Comparison of ENCODE assay signal across 18 cellular contexts in genomic region chr1:27100797-27101491, GRCh38. TPM values are rescaled to one million over a fixed set of nuclear protein-coding genes. Genes with fewer than 3 reads are reported as not detected.
DNase-seq lines count a peak whose midpoint lies in the region; ATAC-seq and TF ChIP-seq lines count a peak whose summit lies in the region.
"Had no signal": no experiment of that assay in that cellular context is flagged by ENCODE, and none has a peak within 500 bp of the region (broad histone marks: within the 10 kb centered on the region; RNA-seq: fewer than 3 reads in every experiment).

No MANE protein-coding gene starts in this region.

- CTCF ChIA-PET in WTC11 (lab: Charles Lee): interaction anchor here (0.7 to 12.6 kb wide), 19 partner anchors 8 to 294 kb away, joined by 3 to 636 read pairs (median 6); partner anchors contain the start of gene TRNP1

- no peaks in the 10 kb centered on the region for H3K79me2 ChIP-seq in GM23248 (ENCODE audit: insufficient read depth)
- H3K79me2 ChIP-seq in hepatocyte: no peaks in the 10 kb centered on the region

- peaks cover 4% of the 10 kb centered on the region; the same call in 1 of the 2 replicates for H3K36me3 Mint-ChIP-seq in WTC11
- peaks cover 32% of the 10 kb centered on the region for H3K36me3 Mint-ChIP-seq in stimulated activated effector memory CD8-positive, alpha-beta T cell treated with anti-CD3 and anti-CD28 coated beads, Interleukin-12 subunit alpha, Interleukin-12 subunit beta, amount 100 ng/mL, for 72 hours

- peak overlapping the region; percentile 95 for H3K27ac ChIP-seq in GM23248
- H3K27ac ChIP-seq in hepatocyte: peak overlapping the region; percentile 95
- H3K27ac ChIP-seq: KMS-11 had no signal

- 91% methylated on average over 17 to 19 of the region's 19 CpGs for WGBS in GM23248 (ENCODE audit: low coverage in 1 of 2, low lambda C conversion rate in 2 of 2, missing lambda C conversion rate in 2 of 2), 2 experiments
- WGBS in hepatocyte (ENCODE audit: low lambda C conversion rate, missing lambda C conversion rate): 94% methylated on average over 19 of the region's 19 CpGs

- TF ChIP-seq CTCF in WTC11 (IDR thresholded peaks at IDR 0.05) (no peak), hepatocyte (IDR thresholded peaks at IDR 0.05; ENCODE audit: poor library complexity) (no peak)

- H3F3A ChIP-seq in GM23248 (ENCODE audit: insufficient read depth): peaks cover 28% of the 10 kb centered on the region

- POLR2A ChIA-PET in WTC11 (lab: Charles Lee): interaction anchor here (0.5 kb wide), 1 partner anchor 394 kb away, joined by 3 read pairs; no protein-coding TSS in a partner anchor

- H3K27me3 ChIP-seq in GM23248 (replicated peaks; ENCODE audit: insufficient read depth) (no peaks in the 10 kb centered on the region), hepatocyte (no peaks in the 10 kb centered on the region)
- H3K27me3 ChIP-seq: SJCRH30 had no signal

- peaks cover 29% of the 10 kb centered on the region for H3K4me1 Mint-ChIP-seq in WTC11
- H3K4me1 Mint-ChIP-seq in stimulated activated effector memory CD8-positive, alpha-beta T cell treated with anti-CD3 and anti-CD28 coated beads, Interleukin-12 subunit alpha, Interleukin-12 subunit beta, amount 100 ng/mL, for 72 hours: peaks cover 35% of the 10 kb centered on the region

- no peaks in the 10 kb centered on the region for H3K36me3 ChIP-seq in GM23248 (ENCODE audit: low read depth)
- H3K36me3 ChIP-seq in hepatocyte (replicated peaks; ENCODE audit: insufficient read depth, low read depth): no peaks in the 10 kb centered on the region
- H3K36me3 ChIP-seq: SJCRH30 had no signal

- DNase-seq in GM23248 (no peak), WTC11 (ENCODE audit: low spot score) (no peak), hepatocyte (ENCODE audit: low spot score) (no peak), SHP77 treated with DMSO at 0.1 percent for 48 hours (lab: John Stamatoyannopoulos, UW) (no peak), D341Med (ENCODE audit: low spot score) (no peak), Kasumi-1 (lab: John Stamatoyannopoulos, UW) (no peak)
- no peak for DNase-seq in stimulated activated effector memory CD8-positive, alpha-beta T cell treated with anti-CD3 and anti-CD28 coated beads, Interleukin-12 subunit alpha, Interleukin-12 subunit beta, amount 100 ng/mL, for 72 hours (ENCODE audit: low spot score in 2 of 2)
- DNase-seq: activated CD4-positive, alpha-beta T cell treated with anti-CD3 and anti-CD28 coated beads for 36 hours; C1 segment of cervical spinal cord; endodermal cell; NCI-H1417 treated with DMSO at 0.1 percent for 48 hours; occipital lobe; SJCRH30; small intestine had no signal

- no peaks in the 10 kb centered on the region; the same call in 1 of the 2 replicates for H3K27me3 Mint-ChIP-seq in WTC11 (ENCODE audit: low read depth)
- H3K27me3 Mint-ChIP-seq: activated CD4-positive, alpha-beta T cell treated with anti-CD3 and anti-CD28 coated beads for 36 hours; activated naive CD4-positive, alpha-beta T cell treated with anti-CD3 and anti-CD28 coated beads, Interleukin-2, amount 50 U/mL, for 24 hours; stimulated activated naive CD8-positive, alpha-beta T cell treated with anti-CD3 and anti-CD28 coated beads, Interleukin-15, Interleukin-2, amounts not matched to agents 100 ng/mL and 50 ng/mL, for 24 hours had no signal

- in situ Hi-C loops in GM23248 (cut with MboI): loop anchor here (5.0 to 25.0 kb wide), 3 partner anchors 181 to 511 kb away; partner anchors contain the start of genes AHDC1 and GPR3

- peak overlapping the region; percentile 75; the same call in 1 of the 2 replicates for H3K9ac ChIP-seq in GM23248
- H3K9ac ChIP-seq: KMS-11 had no signal

- H3K9me2 ChIP-seq in GM23248 (ENCODE audit: insufficient read depth): no peaks in the 10 kb centered on the region
- H3K9me2 ChIP-seq in hepatocyte (replicated peaks; ENCODE audit: insufficient read depth): no peaks in the 10 kb centered on the region

- H3K4me3 ChIP-seq in GM23248 (no peak overlapping the region), hepatocyte (no peak overlapping the region)
- H3K4me3 ChIP-seq: SJCRH30 had no signal

- H2AFZ ChIP-seq in GM23248 (no peak overlapping the region), hepatocyte (no peak overlapping the region)

- H3K4me3 Mint-ChIP-seq in WTC11: no peak overlapping the region
- no peak overlapping the region for H3K4me3 Mint-ChIP-seq in stimulated activated effector memory CD8-positive, alpha-beta T cell treated with anti-CD3 and anti-CD28 coated beads, Interleukin-12 subunit alpha, Interleukin-12 subunit beta, amount 100 ng/mL, for 72 hours
- H3K4me3 Mint-ChIP-seq: activated CD4-positive, alpha-beta T cell treated with anti-CD3 and anti-CD28 coated beads for 36 hours; activated naive CD4-positive, alpha-beta T cell treated with anti-CD3 and anti-CD28 coated beads, Interleukin-2, amount 50 U/mL, for 24 hours; endodermal cell; stimulated activated naive CD8-positive, alpha-beta T cell treated with anti-CD3 and anti-CD28 coated beads, Interleukin-15, Interleukin-2, amounts not matched to agents 100 ng/mL and 50 ng/mL, for 24 hours had no signal

- H3K27ac Mint-ChIP-seq in WTC11: peak overlapping the region; percentile 49; the same call in 1 of the 2 replicates
- H3K27ac Mint-ChIP-seq in stimulated activated effector memory CD8-positive, alpha-beta T cell treated with anti-CD3 and anti-CD28 coated beads, Interleukin-12 subunit alpha, Interleukin-12 subunit beta, amount 100 ng/mL, for 72 hours: peak overlapping the region; percentile 84
- H3K27ac Mint-ChIP-seq: activated CD4-positive, alpha-beta T cell treated with anti-CD3 and anti-CD28 coated beads for 36 hours; activated naive CD4-positive, alpha-beta T cell treated with anti-CD3 and anti-CD28 coated beads, Interleukin-2, amount 50 U/mL, for 24 hours; endodermal cell; stimulated activated naive CD8-positive, alpha-beta T cell treated with anti-CD3 and anti-CD28 coated beads, Interleukin-15, Interleukin-2, amounts not matched to agents 100 ng/mL and 50 ng/mL, for 24 hours had no signal

- H3K4me1 ChIP-seq in GM23248 (ENCODE audit: insufficient read depth) (peaks cover 30% of the 10 kb centered on the region), hepatocyte (ENCODE audit: insufficient read depth) (peaks cover 25% of the 10 kb centered on the region)

- H3K9me3 ChIP-seq in GM23248 (ENCODE audit: low read depth): no peaks in the 10 kb centered on the region
- no peaks in the 10 kb centered on the region for H3K9me3 ChIP-seq in hepatocyte (ENCODE audit: low read depth)
- H3K9me3 ChIP-seq: SJCRH30 had no signal

- no peaks in the 10 kb centered on the region for H3K9me3 Mint-ChIP-seq in WTC11
- H3K9me3 Mint-ChIP-seq in stimulated activated effector memory CD8-positive, alpha-beta T cell treated with anti-CD3 and anti-CD28 coated beads, Interleukin-12 subunit alpha, Interleukin-12 subunit beta, amount 100 ng/mL, for 72 hours: no peaks in the 10 kb centered on the region
- H3K9me3 Mint-ChIP-seq: activated naive CD4-positive, alpha-beta T cell treated with anti-CD3 and anti-CD28 coated beads, Interleukin-2, amount 50 U/mL, for 24 hours; endodermal cell; stimulated activated naive CD8-positive, alpha-beta T cell treated with anti-CD3 and anti-CD28 coated beads, Interleukin-15, Interleukin-2, amounts not matched to agents 100 ng/mL and 50 ng/mL, for 24 hours had no signal

- H4K20me1 ChIP-seq in GM23248 (ENCODE audit: insufficient read depth) (no peaks in the 10 kb centered on the region), hepatocyte (ENCODE audit: insufficient read depth, poor library complexity, severe bottlenecking) (no peaks in the 10 kb centered on the region)

- ATAC-seq in WTC11: no peak
- no peak for ATAC-seq in stimulated activated effector memory CD8-positive, alpha-beta T cell treated with anti-CD3 and anti-CD28 coated beads, Interleukin-12 subunit alpha, Interleukin-12 subunit beta, amount 100 ng/mL, for 72 hours
- no peak for ATAC-seq in HG03342 (IDR thresholded peaks at IDR 0.05; ENCODE audit: unreplicated experiment)
- ATAC-seq: activated CD4-positive, alpha-beta T cell treated with anti-CD3 and anti-CD28 coated beads for 36 hours had no signal

- no peak overlapping the region for H3K4me2 ChIP-seq in GM23248 (ENCODE audit: unreplicated experiment)
- no peak overlapping the region for H3K4me2 ChIP-seq in hepatocyte
- H3K4me2 ChIP-seq: KMS-11 had no signal

TF ChIP-seq in WTC11, 78 proteins besides CTCF, POLR2A, EP300 and RAD21 (continues in another document):
- TF ChIP-seq RELA (CRISPR knock-in tag; IDR thresholded peaks at IDR 0.05; ENCODE audit: borderline replicate concordance): no peak
- TF ChIP-seq FOXK1 (CRISPR knock-in tag; IDR thresholded peaks at IDR 0.05): no peak
- no peak for TF ChIP-seq ZNF219 (CRISPR knock-in tag; IDR thresholded peaks at IDR 0.05; ENCODE audit: borderline replicate concordance)
- no peak for TF ChIP-seq PRRX2 (CRISPR knock-in tag; IDR thresholded peaks at IDR 0.05)
- TF ChIP-seq ESRRA (CRISPR knock-in tag; IDR thresholded peaks at IDR 0.05; ENCODE audit: borderline replicate concordance): no peak
- no peak for TF ChIP-seq CBFB (CRISPR knock-in tag; IDR thresholded peaks at IDR 0.05; ENCODE audit: low read depth)
- TF ChIP-seq SP1 (CRISPR knock-in tag; conservative IDR thresholded peaks at IDR 0.05): no peak
- no peak for TF ChIP-seq ZNF138 (CRISPR knock-in tag; conservative IDR thresholded peaks at IDR 0.05)
- TF ChIP-seq MXD4 (CRISPR knock-in tag; IDR thresholded peaks at IDR 0.05; ENCODE audit: borderline replicate concordance): no peak
- no peak for TF ChIP-seq GRHL2 (CRISPR knock-in tag; IDR thresholded peaks at IDR 0.05; ENCODE audit: insufficient replicate concordance, severe bottlenecking)
- TF ChIP-seq, protein P1, sequence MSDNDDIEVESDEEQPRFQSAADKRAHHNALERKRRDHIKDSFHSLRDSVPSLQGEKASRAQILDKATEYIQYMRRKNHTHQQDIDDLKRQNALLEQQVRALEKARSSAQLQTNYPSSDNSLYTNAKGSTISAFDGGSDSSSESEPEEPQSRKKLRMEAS (CRISPR knock-in tag; IDR thresholded peaks at IDR 0.05): no peak
- TF ChIP-seq NFE2L1 (CRISPR knock-in tag; IDR thresholded peaks at IDR 0.05): no peak

RNA-seq across cellular contexts. Expression of gene SLC9A1, which starts 54.0 kb away (rescaled TPM):
- total RNA-seq in GM23248 (2014; rRNA removed; shearing (Covaris generic)): 8.5 and 12.9 TPM in 2 replicates
- 20.0 and 23.7 TPM in 2 replicates for polyA plus RNA-seq in GM23248 (2016; fragmentation: Nextera tagmentation; extraction: Ambion mirVana)
- 22.0 to 25.1 TPM (median 22.5 TPM) in 3 replicates for total RNA-seq in WTC11 (2021)
- 9.7 and 13.3 TPM in 2 replicates for total RNA-seq in hepatocyte
- polyA plus RNA-seq in hepatocyte: 29.8 and 31.3 TPM in 2 replicates
